ENCODE assay signal across 8 cellular contexts in the genomic region with DNA sequence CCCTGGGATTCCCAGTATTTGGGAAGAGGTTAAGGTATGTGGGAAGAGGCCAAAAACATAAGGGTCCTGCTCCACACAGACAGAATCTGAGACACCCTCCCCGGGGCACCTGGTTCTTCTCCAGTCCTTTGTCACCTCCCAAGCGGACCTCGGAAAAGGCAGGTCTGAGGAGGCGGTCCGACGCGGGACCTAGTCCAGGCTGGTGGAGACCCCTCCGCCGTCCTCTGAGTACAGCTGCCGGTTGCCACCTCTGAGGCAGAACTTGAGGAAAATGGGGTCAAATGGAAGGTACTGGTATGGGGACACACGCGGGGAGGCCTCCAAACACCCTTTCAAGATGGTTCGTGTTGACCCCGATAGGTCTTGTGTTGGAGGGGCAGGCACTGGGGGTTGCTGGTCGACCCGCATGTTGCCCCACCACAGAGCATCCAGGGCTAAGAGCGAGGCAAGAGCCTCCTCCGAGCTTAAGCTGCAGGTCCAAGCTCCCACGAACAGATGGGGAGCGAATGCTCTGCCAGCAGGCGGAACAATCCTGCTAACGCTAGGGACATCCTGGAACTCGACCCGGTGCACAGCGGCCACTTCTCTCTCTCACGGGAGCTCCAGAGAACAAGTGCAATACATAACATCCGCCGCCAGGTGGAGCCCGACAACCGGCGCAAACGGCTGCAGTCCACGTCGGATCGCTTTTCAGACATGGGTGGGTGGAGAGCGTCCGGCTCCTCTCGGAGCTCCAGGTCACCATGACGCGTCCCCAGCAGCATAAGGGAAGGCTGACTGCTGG.
DNase-seq lines count a peak whose midpoint lies in the region; ATAC-seq lines count a peak whose summit lies in the region.
"Not testable (repeated sequence)": the region's sequence is repeated elsewhere in the genome, so short reads cannot be mapped to it uniquely, and the experiment has no call there.

No MANE protein-coding gene starts in this region.

- H3K4me3 Mint-ChIP-seq in activated naive CD8-positive, alpha-beta T cell treated with anti-CD3 and anti-CD28 coated beads for 36 hours = not testable (repeated sequence)

- not testable (repeated sequence) for H3K4me1 Mint-ChIP-seq in activated naive CD8-positive, alpha-beta T cell treated with anti-CD3 and anti-CD28 coated beads for 36 hours

- H3K27me3 ChIP-seq in neuron (ENCODE audit: insufficient read depth, low read length) = not testable (repeated sequence)

- H3K4me3 ChIP-seq in neuron (ENCODE audit: low read length) = peak overlapping the region; percentile 12

- H2AFZ ChIP-seq in neuron (ENCODE audit: low read depth, low read length) = not testable (repeated sequence)

- not testable (repeated sequence) for H3K9me3 ChIP-seq in neuron (ENCODE audit: low read length)

- not testable (repeated sequence) for H3K4me1 ChIP-seq in neuron (ENCODE audit: insufficient read depth, low read length)

- H3K27ac Mint-ChIP-seq in activated naive CD8-positive, alpha-beta T cell treated with anti-CD3 and anti-CD28 coated beads for 36 hours = not testable (repeated sequence)

- H3K36me3 Mint-ChIP-seq in activated naive CD8-positive, alpha-beta T cell treated with anti-CD3 and anti-CD28 coated beads for 36 hours = not testable (repeated sequence)

- not testable (repeated sequence) for H3K36me3 ChIP-seq in neuron (ENCODE audit: insufficient read depth, low read length)

- DNase-seq in DMS53 treated with DMSO at 0.1 percent for 48 hours (lab: John Stamatoyannopoulos, UW; ENCODE audit: unreplicated experiment) = peak; percentile 6
- peak; percentile 67 for DNase-seq in NCI-H1930 (lab: John Stamatoyannopoulos, UW)
- DNase-seq in T-helper 1 cell = peak in 4 of 5 donors; percentile 24 to 56 (median 29)
- DNase-seq in activated naive CD8-positive, alpha-beta T cell treated with anti-CD3 and anti-CD28 coated beads for 36 hours = peak; percentile 58
- DNase-seq in globus pallidus (ENCODE audit: low spot score) = peak; percentile 62
- DNase-seq in stimulated activated CD8-positive, alpha-beta memory T cell treated with anti-CD3 and anti-CD28 coated beads, Interleukin-7, amount 100 ng/mL, for 48 hours (ENCODE audit: extremely low read depth in 1 of 2, low read depth in 1 of 2) = peak; percentile 11 to 32

- ATAC-seq in HG02610 (IDR thresholded peaks at IDR 0.05; ENCODE audit: unreplicated experiment) = peak; percentile 49

- H3K27me3 Mint-ChIP-seq in activated naive CD8-positive, alpha-beta T cell treated with anti-CD3 and anti-CD28 coated beads for 36 hours = not testable (repeated sequence)

- not testable (repeated sequence) for H3K9me3 Mint-ChIP-seq in activated naive CD8-positive, alpha-beta T cell treated with anti-CD3 and anti-CD28 coated beads for 36 hours

Comparison
In these comparisons a context has a peak if more than half of its experiments do, and no peak if none do; other contexts are left out.
1. Peak in every context shown above with its lines: DNase-seq, ATAC-seq and H3K4me3 ChIP-seq.
2. DNase-seq: peak in every context shown above with its lines; median percentile 67 in NCI-H1930; 62 in globus pallidus; 58 in activated naive CD8-positive, alpha-beta T cell treated with anti-CD3 and anti-CD28 coated beads for 36 hours; 29 in T-helper 1 cell; 22 in stimulated activated CD8-positive, alpha-beta memory T cell treated with anti-CD3 and anti-CD28 coated beads, Interleukin-7, amount 100 ng/mL, for 48 hours; 6 in DMS53 treated with DMSO at 0.1 percent for 48 hours.